8 cellular contexts compared by ENCODE assay signal in the genomic region with DNA sequence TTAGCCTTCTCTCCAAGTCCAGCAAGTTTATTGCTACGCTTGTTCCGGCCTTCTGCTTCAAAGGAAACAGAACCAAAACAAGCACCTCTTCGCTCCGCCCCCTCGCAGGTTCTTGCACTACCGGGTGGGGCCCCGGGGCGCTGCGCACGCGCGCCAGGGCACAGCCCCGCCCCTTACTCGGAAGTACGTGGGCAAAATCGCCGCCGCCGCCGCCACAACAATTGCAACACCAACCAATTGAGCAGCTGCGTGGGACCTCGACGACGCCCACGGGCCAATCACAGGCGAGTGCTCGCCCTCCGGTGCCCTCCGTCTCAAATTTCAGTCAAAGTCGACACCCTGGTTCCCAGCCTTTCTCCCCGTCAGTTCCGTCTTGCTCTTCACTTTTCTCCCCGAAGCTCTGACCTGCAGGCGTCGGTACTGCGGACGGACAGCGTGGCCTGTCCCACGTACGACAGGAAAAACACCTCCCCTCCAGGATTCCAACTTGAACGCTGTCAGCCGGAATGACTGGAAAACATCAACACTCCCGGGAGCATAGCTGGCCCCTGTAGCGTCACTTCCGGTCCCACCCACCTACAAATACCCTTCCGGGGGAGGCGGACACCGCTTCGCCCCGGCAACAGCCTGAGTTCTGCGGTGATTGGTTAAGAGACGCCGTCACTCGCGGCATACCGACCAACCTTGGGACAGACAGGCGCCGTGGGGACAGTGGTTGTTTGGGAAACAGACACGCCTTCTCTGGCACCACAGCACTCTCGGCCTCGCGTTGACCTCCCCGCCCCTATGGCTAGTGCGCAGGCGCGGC. TPM values are rescaled to one million over a fixed set of nuclear protein-coding genes. Genes with fewer than 3 reads are reported as not detected.
DNase-seq lines count a peak whose midpoint lies in the region; ATAC-seq and TF ChIP-seq lines count a peak whose summit lies in the region.

No MANE protein-coding gene starts in this region.

- H3K9me3 ChIP-seq in mucosa of descending colon: no peaks in the 10 kb centered on the region

- no peaks in the 10 kb centered on the region for H3K36me3 Mint-ChIP-seq in IgD-negative memory B cell

- peaks cover 18 to 44% (median 30%) of the 10 kb centered on the region in 3 donors for H3K4me1 Mint-ChIP-seq in IgD-negative memory B cell

- H3K36me3 ChIP-seq in mucosa of descending colon (ENCODE audit: low read depth): no peaks in the 10 kb centered on the region

- peaks cover 3% of the 10 kb centered on the region for H3K4me1 ChIP-seq in mucosa of descending colon (ENCODE audit: low read depth)

- H3K27ac Mint-ChIP-seq in IgD-negative memory B cell: peak overlapping the region; percentile 98 to 100 (median 99)

- DNase-seq in DMS114 treated with DMSO at 0.1 percent for 48 hours (lab: John Stamatoyannopoulos, UW; ENCODE audit: unreplicated experiment): peak; percentile 94
- peak; percentile 97 for DNase-seq in OCI-M1 (lab: John Stamatoyannopoulos, UW)
- peak; percentile 88 for DNase-seq in activated T-cell treated with anti-CD3 and anti-CD28 coated beads for 48 hours (ENCODE audit: low read depth)
- DNase-seq in epithelial cell of prostate (ENCODE audit: low read depth, low spot score): peak; percentile 89
- peak; percentile 93 to 98 (median 93) for DNase-seq in mucosa of descending colon
- DNase-seq in stimulated activated CD8-positive, alpha-beta memory T cell treated with anti-CD3 and anti-CD28 coated beads, Interleukin-4, amount 100 ng/mL, for 1 hour (ENCODE audit: low read depth in 2 of 2, low spot score in 1 of 2): peak; percentile 70 to 85

- no peak for TF ChIP-seq CTCF in mucosa of descending colon (IDR thresholded peaks at IDR 0.05)

- no peaks in the 10 kb centered on the region for H3K9me3 Mint-ChIP-seq in IgD-negative memory B cell

- peaks cover 6% of the 10 kb centered on the region for H3K27me3 Mint-ChIP-seq in IgD-negative memory B cell

- ATAC-seq in GM21576 (IDR thresholded peaks at IDR 0.05; ENCODE audit: unreplicated experiment): peak; percentile 83
- ATAC-seq in mucosa of descending colon: peak; percentile 90

- peak overlapping the region; percentile 91 for H3K27ac ChIP-seq in epithelial cell of prostate

- peak overlapping the region; percentile 48 for H3K4me3 ChIP-seq in mucosa of descending colon

- peak overlapping the region; percentile 97 to 100 (median 98) for H3K4me3 Mint-ChIP-seq in IgD-negative memory B cell

- intact Hi-C loops in mucosa of descending colon (cut with DNase I, micrococcal nuclease): no loop called here

RNA-seq across cellular contexts. Expression of a gene that starts 0.6 kb away (rescaled TPM):
- polyA plus RNA-seq in IgD-negative memory B cell: 30.2 TPM
- 10 to 100 TPM; 43.6 to 56.5 (median 52.5) TPM for total RNA-seq in mucosa of descending colon

RNA-seq across cellular contexts. Expression of a gene that starts 13.6 kb away (rescaled TPM):
- polyA plus RNA-seq in IgD-negative memory B cell: 0.13 TPM
- 1 to 10 TPM in 1 of 3 donors, under 1 TPM in 2; 0.87 to 1.6 (median 0.93) TPM for total RNA-seq in mucosa of descending colon

RNA-seq across cellular contexts. Expression of a gene that starts 39.2 kb away (rescaled TPM):
- 216 TPM for polyA plus RNA-seq in IgD-negative memory B cell
- 10 to 100 TPM; 10.5 to 30.0 (median 20.5) TPM for total RNA-seq in mucosa of descending colon

RNA-seq across cellular contexts. Expression of a gene that starts 44.0 kb away (rescaled TPM):
- polyA plus RNA-seq in IgD-negative memory B cell: 22.5 TPM
- total RNA-seq in mucosa of descending colon: 10 to 100 TPM; 39.5 to 48.9 (median 47.5) TPM

RNA-seq across cellular contexts. Expression of a gene that starts 46.6 kb away (rescaled TPM):
- polyA plus RNA-seq in IgD-negative memory B cell: 9.6 TPM
- total RNA-seq in mucosa of descending colon: 10 to 100 TPM; 26.4 to 62.1 (median 52.2) TPM

Comparison
In these comparisons a context has a peak if more than half of its experiments do, and no peak if none do; other contexts are left out.
1. Peak in every context shown above with its lines: DNase-seq, ATAC-seq, H3K4me3 ChIP-seq and H3K27ac ChIP-seq.